In genomic region chr5:43309657-43310056, GRCh38 we compare ENCODE assay signal across 12 cellular contexts. TPM values are rescaled to one million over a fixed set of nuclear protein-coding genes. Genes with fewer than 3 reads are reported as not detected.
A peak's percentile ranks its signal among the peaks of the same experiment; 100 is the strongest.
DNase-seq lines count a peak whose midpoint lies in the region; ATAC-seq and TF ChIP-seq lines count a peak whose summit lies in the region.
"Had no signal": no experiment of that assay in that cellular context is flagged by ENCODE, and none has a peak within 500 bp of the region (broad histone marks: within the 10 kb centered on the region; RNA-seq: fewer than 3 reads in every experiment).

No MANE protein-coding gene starts in this region.

- H3K9me3 ChIP-seq in RWPE2 (ENCODE audit: severe bottlenecking) (no peaks in the 10 kb centered on the region), smooth muscle cell (replicated peaks; ENCODE audit: low read depth) (no peaks in the 10 kb centered on the region)
- H3K9me3 ChIP-seq: testis had no signal

- H3K4me2 ChIP-seq in smooth muscle cell = peak overlapping the region; percentile 88

- no peak overlapping the region for H3K9ac ChIP-seq in smooth muscle cell (ENCODE audit: low read depth)

- no peak for DNase-seq in activated T-cell treated with anti-CD3 and anti-CD28 coated beads, Interleukin-2, amount 50 U/mL, for 72 hours
- no peak for DNase-seq in activated T-cell treated with anti-CD3 and anti-CD28 coated beads for 4 hours
- DNase-seq in RWPE2 (ENCODE audit: low spot score) = no peak
- DNase-seq in fibroblast of mammary gland (ENCODE audit: low read depth) = no peak
- no peak for DNase-seq in smooth muscle cell (lab: John Stamatoyannopoulos, UW; ENCODE audit: unreplicated experiment)
- DNase-seq in hepatic stellate cell (ENCODE audit: low spot score) = no peak
- DNase-seq in cardiac septum (ENCODE audit: low spot score) = no peak
- DNase-seq in caudate nucleus (lab: John Stamatoyannopoulos, UW) = no peak
- DNase-seq: C1 segment of cervical spinal cord, NCI-H1930, testis had no signal

- H4K20me1 ChIP-seq in smooth muscle cell (ENCODE audit: low read depth) = peaks cover 84% of the 10 kb centered on the region

- H3K4me3 ChIP-seq in RWPE2 (ENCODE audit: severe bottlenecking) (peak overlapping the region; percentile 74), fibroblast of mammary gland (ENCODE audit: control insufficient read depth, low read depth, low read length) (peak overlapping the region; percentile 99), smooth muscle cell (peak overlapping the region; percentile 89)
- H3K4me3 ChIP-seq: testis had no signal

- peaks cover 7% of the 10 kb centered on the region for H3F3A ChIP-seq in smooth muscle cell (ENCODE audit: low read depth)

- no peak overlapping the region for H2AFZ ChIP-seq in smooth muscle cell (ENCODE audit: low read depth)

- TF ChIP-seq CTCF in RWPE2 (IDR thresholded peaks at IDR 0.05; ENCODE audit: poor library complexity, severe bottlenecking) (no peak), fibroblast of mammary gland (conservative IDR thresholded peaks at IDR 0.05; ENCODE audit: control insufficient read depth, insufficient read depth, low read depth, low read length) (no peak), smooth muscle cell (IDR thresholded peaks at IDR 0.05; ENCODE audit: borderline replicate concordance, insufficient read depth, poor library complexity, severe bottlenecking) (no peak)

- peaks cover 14 to 17% of the 10 kb centered on the region in 2 donors for H3K36me3 Mint-ChIP-seq in activated T-cell treated with anti-CD3 and anti-CD28 coated beads, Interleukin-2, amount 50 U/mL, for 72 hours (ENCODE audit: insufficient read depth in 2 of 2)
- H3K36me3 Mint-ChIP-seq: memory B cell had no signal

- peak overlapping the region; percentile 69 for H3K27ac Mint-ChIP-seq in activated T-cell treated with anti-CD3 and anti-CD28 coated beads, Interleukin-2, amount 50 U/mL, for 72 hours
- H3K27ac Mint-ChIP-seq: memory B cell had no signal

- H3K4me3 Mint-ChIP-seq in activated T-cell treated with anti-CD3 and anti-CD28 coated beads, Interleukin-2, amount 50 U/mL, for 72 hours = peak overlapping the region; percentile 60 to 85
- H3K4me3 Mint-ChIP-seq: memory B cell had no signal

- H3K27ac ChIP-seq in RWPE2 (ENCODE audit: poor library complexity, severe bottlenecking) (peak overlapping the region; percentile 98), smooth muscle cell (ENCODE audit: low read depth) (peak overlapping the region; percentile 20), caudate nucleus (ENCODE audit: low read depth, low read length) (no peak overlapping the region)
- H3K27ac ChIP-seq: testis had no signal

- no peaks in the 10 kb centered on the region for H3K27me3 ChIP-seq in RWPE2 (ENCODE audit: insufficient read depth, poor library complexity, severe bottlenecking)
- no peaks in the 10 kb centered on the region for H3K27me3 ChIP-seq in smooth muscle cell (ENCODE audit: low read depth)
- H3K27me3 ChIP-seq: testis had no signal

- peaks cover 83% of the 10 kb centered on the region for H3K4me1 Mint-ChIP-seq in activated T-cell treated with anti-CD3 and anti-CD28 coated beads, Interleukin-2, amount 50 U/mL, for 72 hours (ENCODE audit: low read depth)

- peaks cover 63% of the 10 kb centered on the region for H3K4me1 ChIP-seq in RWPE2 (ENCODE audit: insufficient read depth, poor library complexity, severe bottlenecking)
- H3K4me1 ChIP-seq in smooth muscle cell (ENCODE audit: low read depth) = peaks cover 51% of the 10 kb centered on the region

- peaks cover 2 to 4% of the 10 kb centered on the region in 2 donors for H3K9me3 Mint-ChIP-seq in activated T-cell treated with anti-CD3 and anti-CD28 coated beads, Interleukin-2, amount 50 U/mL, for 72 hours

- ATAC-seq in activated T-cell treated with anti-CD3 and anti-CD28 coated beads, Interleukin-2, amount 50 U/mL, for 72 hours (replicated peaks in 1 of 2) = no peak
- no peak for ATAC-seq in RWPE2 (ENCODE audit: low read depth)

- peaks cover 85% of the 10 kb centered on the region for H3K79me2 ChIP-seq in smooth muscle cell (ENCODE audit: low read depth)

- intact Hi-C loops in cardiac septum (cut with DNase I) = loop anchor here (5.0 kb wide), 2 partner anchors 173 to 402 kb away; partner anchors contain the start of gene TMEM267

- H3K27me3 Mint-ChIP-seq in activated T-cell treated with anti-CD3 and anti-CD28 coated beads, Interleukin-2, amount 50 U/mL, for 72 hours (ENCODE audit: low read depth) = no peaks in the 10 kb centered on the region

- H3K36me3 ChIP-seq in RWPE2 (ENCODE audit: low read depth) (peaks cover 85% of the 10 kb centered on the region), smooth muscle cell (ENCODE audit: low read depth) (no peaks in the 10 kb centered on the region)

RNA-seq across cellular contexts. Expression of gene HMGCS1, which starts 3.6 kb away (rescaled TPM):
- total RNA-seq in activated T-cell treated with anti-CD3 and anti-CD28 coated beads, Interleukin-2, amount 50 U/mL, for 72 hours = 10 to 100 TPM; 78.6 to 81.5 TPM
- total RNA-seq in smooth muscle cell (94.0 and 147 TPM in 2 replicates), cardiac septum (34.4 TPM)
- polyA plus RNA-seq in smooth muscle cell = 40.0 and 51.8 TPM in 2 replicates
